Comparison of ENCODE assay signal across 11 cellular contexts in the genomic region with DNA sequence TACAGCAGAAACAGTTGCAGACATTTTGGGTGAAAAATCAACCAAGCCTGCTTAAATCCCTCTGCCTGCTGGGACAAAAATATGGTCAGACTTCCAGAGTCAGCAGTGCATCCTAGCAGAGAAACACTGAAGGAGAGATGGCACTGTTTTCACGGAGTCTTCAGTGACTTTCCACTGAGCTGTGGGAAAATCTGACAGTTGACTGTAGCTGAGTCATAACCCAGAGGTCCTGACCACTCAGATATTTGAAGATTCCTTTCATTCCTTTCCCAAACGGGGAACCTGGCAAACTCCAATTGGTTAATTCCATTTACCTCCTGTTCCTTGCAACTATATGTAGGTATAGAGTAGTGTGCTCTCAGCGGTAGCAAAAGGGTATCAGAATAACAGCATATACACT. TPM values are rescaled to one million over a fixed set of nuclear protein-coding genes. Genes with fewer than 3 reads are reported as not detected.
DNase-seq lines count a peak whose midpoint lies in the region; TF ChIP-seq lines count a peak whose summit lies in the region.
"Had no signal": no experiment of that assay in that cellular context is flagged by ENCODE, and none has a peak within 500 bp of the region (broad histone marks: within the 10 kb centered on the region; RNA-seq: fewer than 3 reads in every experiment).

No MANE protein-coding gene starts in this region.

- H3K27me3 ChIP-seq in WERI-Rb-1 (ENCODE audit: insufficient read depth, low read depth, severe bottlenecking) (no peaks in the 10 kb centered on the region), testis (no peaks in the 10 kb centered on the region)
- H3K27me3 ChIP-seq: stomach had no signal

- H3K9me3 Mint-ChIP-seq in activated T-cell treated with anti-CD3 and anti-CD28 coated beads, Interleukin-2, amount 50 U/mL, for 24 hours: peaks cover 3% of the 10 kb centered on the region

- in situ Hi-C loops in SK-MEL-5 (cut with HindIII; ENCODE audit: low pct_unique_long_range_greater_than_20kb, low sequenced_read_pairs): no loop called here

- DNase-seq in GM03348 (ENCODE audit: low spot score): peak; percentile 87
- DNase-seq in SK-MEL-5 (ENCODE audit: low read depth, low spot score): peak; percentile 14
- peak; percentile 92 for DNase-seq in fibroblast of the aortic adventitia (ENCODE audit: low read depth)
- DNase-seq in retinal pigment epithelial cell (ENCODE audit: low read depth): peak; percentile 82
- no peak for DNase-seq in GM20000 (ENCODE audit: low spot score)
- DNase-seq in activated T-cell treated with anti-CD3 and anti-CD28 coated beads, Interleukin-2, amount 50 U/mL, for 24 hours: no peak
- no peak for DNase-seq in WERI-Rb-1
- no peak for DNase-seq in testis
- DNase-seq: activated CD8-positive, alpha-beta memory T cell treated with anti-CD3 and anti-CD28 coated beads, Interleukin-2, amount 50 U/mL, for 4 hours; stomach had no signal

- no peak for TF ChIP-seq POLR2A in testis (IDR thresholded peaks at IDR 0.05)

- peaks cover 16% of the 10 kb centered on the region for H3K4me1 ChIP-seq in testis

- H3K36me3 ChIP-seq in WERI-Rb-1 (no peaks in the 10 kb centered on the region), testis (ENCODE audit: low read depth, missing control alignments) (no peaks in the 10 kb centered on the region)
- H3K36me3 ChIP-seq: stomach had no signal

- H3K4me3 ChIP-seq in fibroblast of the aortic adventitia (ENCODE audit: low read depth, low read length): no peak overlapping the region
- no peak overlapping the region for H3K4me3 ChIP-seq in retinal pigment epithelial cell (ENCODE audit: low read length)
- H3K4me3 ChIP-seq in WERI-Rb-1 (ENCODE audit: low read depth, low read length): no peak overlapping the region
- H3K4me3 ChIP-seq in testis: no peak overlapping the region
- H3K4me3 ChIP-seq: stomach had no signal

- H3K27me3 Mint-ChIP-seq in activated T-cell treated with anti-CD3 and anti-CD28 coated beads, Interleukin-2, amount 50 U/mL, for 24 hours: no peaks in the 10 kb centered on the region

- intact Hi-C loops in testis (cut with DNase I; ENCODE audit: low total_unique reads): no loop called here

- no peaks in the 10 kb centered on the region for H3K4me1 Mint-ChIP-seq in activated T-cell treated with anti-CD3 and anti-CD28 coated beads, Interleukin-2, amount 50 U/mL, for 24 hours (ENCODE audit: low read depth)

- H3K9me3 ChIP-seq in WERI-Rb-1 (ENCODE audit: severe bottlenecking) (no peaks in the 10 kb centered on the region), testis (no peaks in the 10 kb centered on the region)
- H3K9me3 ChIP-seq: stomach had no signal

- no peak overlapping the region for H3K27ac ChIP-seq in WERI-Rb-1
- H3K27ac ChIP-seq in testis: no peak overlapping the region
- H3K27ac ChIP-seq: stomach had no signal

- H3K36me3 Mint-ChIP-seq in activated T-cell treated with anti-CD3 and anti-CD28 coated beads, Interleukin-2, amount 50 U/mL, for 24 hours (ENCODE audit: low read depth): no peaks in the 10 kb centered on the region

- H3K27ac Mint-ChIP-seq in activated T-cell treated with anti-CD3 and anti-CD28 coated beads, Interleukin-2, amount 50 U/mL, for 24 hours: no peak overlapping the region
- H3K27ac Mint-ChIP-seq: T-helper 1 cell treated with Interleukin-12 subunit alpha and Interleukin-12 subunit beta and Interleukin-4 antibody, amounts not matched to agents 30 μg/mL and 1 μg/mL, for 36 hours had no signal

- 52 to 58% methylated on average over 3 of the region's 3 CpGs for WGBS in testis, 2 donors

- TF ChIP-seq CTCF in fibroblast of the aortic adventitia (IDR thresholded peaks at IDR 0.05; ENCODE audit: insufficient read depth, low read length) (no peak), retinal pigment epithelial cell (conservative IDR thresholded peaks at IDR 0.05; ENCODE audit: low read depth, low read length) (no peak), GM20000 (IDR thresholded peaks at IDR 0.05; ENCODE audit: extremely low read depth, missing control alignments) (no peak), WERI-Rb-1 (IDR thresholded peaks at IDR 0.05; ENCODE audit: low read depth, low read length) (no peak), testis (IDR thresholded peaks at IDR 0.05) (no peak)

- no peak overlapping the region for H3K4me3 Mint-ChIP-seq in activated T-cell treated with anti-CD3 and anti-CD28 coated beads, Interleukin-2, amount 50 U/mL, for 24 hours
- H3K4me3 Mint-ChIP-seq: T-helper 1 cell treated with Interleukin-12 subunit alpha and Interleukin-12 subunit beta and Interleukin-4 antibody, amounts not matched to agents 30 μg/mL and 1 μg/mL, for 36 hours had no signal

RNA-seq across cellular contexts. Expression of a gene that starts 20.9 kb away (rescaled TPM):
- not detected in 2 replicates for total RNA-seq in SK-MEL-5 (2014; rRNA removed; shearing (Covaris generic))
- 0.06 TPM in 1 of 2 replicates, not detected in the other for polyA plus RNA-seq in SK-MEL-5 (2015; cell fraction: cytosol; rRNA removed)
- polyA plus RNA-seq in SK-MEL-5 (2015; cell fraction: nucleus; rRNA removed): not detected in 2 replicates
- 0.90 TPM in 1 of 2 replicates, not detected in the other for total RNA-seq in fibroblast of the aortic adventitia (ENCODE audit: low replicate concordance)
- 10 to 100 TPM; 11.5 to 12.1 TPM for total RNA-seq in testis
- polyA plus RNA-seq in testis (ENCODE audit: insufficient read depth, low read depth, low replicate concordance): 6.7 TPM

RNA-seq across cellular contexts. Expression of a gene that starts 46.8 kb away (rescaled TPM):
- 1.2 and 2.5 TPM in 2 replicates for total RNA-seq in SK-MEL-5 (2014; rRNA removed; shearing (Covaris generic))
- polyA plus RNA-seq in SK-MEL-5 (2015; cell fraction: cytosol; rRNA removed): 0.86 and 1.5 TPM in 2 replicates
- 1.2 and 2.1 TPM in 2 replicates for polyA plus RNA-seq in SK-MEL-5 (2015; cell fraction: nucleus; rRNA removed)
- total RNA-seq in fibroblast of the aortic adventitia (ENCODE audit: low replicate concordance): 0.45 and 0.74 TPM in 2 replicates
- 1 to 10 TPM; 2.2 to 5.1 TPM for total RNA-seq in testis
- polyA plus RNA-seq in testis (ENCODE audit: insufficient read depth, low read depth, low replicate concordance): 2.5 TPM

Comparison
In these comparisons a context has a peak if more than half of its experiments do, and no peak if none do; other contexts are left out.
1. DNase-seq: peak in GM03348 (single experiment), SK-MEL-5 (single experiment), fibroblast of the aortic adventitia (single experiment) and retinal pigment epithelial cell (single experiment); none in GM20000 (single experiment), activated T-cell treated with anti-CD3 and anti-CD28 coated beads, Interleukin-2, amount 50 U/mL, for 24 hours (single experiment), WERI-Rb-1 (single experiment) and testis (single experiment).